ENCODE assay signal across 23 cellular contexts in genomic region chr12:65960820-65961691, GRCh38.
DNase-seq lines count a peak whose midpoint lies in the region; ATAC-seq, FAIRE-seq and TF ChIP-seq lines count a peak whose summit lies in the region.
"Had no signal": no experiment of that assay in that cellular context is flagged by ENCODE, and none has a peak within 500 bp of the region (broad histone marks: within the 10 kb centered on the region; RNA-seq: fewer than 3 reads in every experiment).

No MANE protein-coding gene starts in this region.

- peaks cover 63% of the 10 kb centered on the region for H3K4me1 ChIP-seq in HepG2 (ENCODE audit: insufficient read depth, low read length)
- H3K4me1 ChIP-seq in right lobe of liver = no peaks in the 10 kb centered on the region
- H3K4me1 ChIP-seq in tibial artery = no peaks in the 10 kb centered on the region
- H3K4me1 ChIP-seq: upper lobe of left lung had no signal

- ATAC-seq in HepG2 (peak; percentile 95), right lobe of liver (no peak), HG03378 (IDR thresholded peaks at IDR 0.05; ENCODE audit: unreplicated experiment) (no peak), GM18505 (IDR thresholded peaks at IDR 0.05; ENCODE audit: unreplicated experiment) (no peak)
- ATAC-seq: natural killer cell had no signal

- H3K4me3 ChIP-seq in HepG2 (replicated peaks in 1 of 3; ENCODE audit: insufficient read depth in 1 of 3, low read depth in 2 of 3, low read length in 3 of 3) (peak overlapping the region in 1 of 3 experiments; percentile 13; a peak in 1 of 6 replicates), right lobe of liver (no peak overlapping the region), tibial artery (no peak overlapping the region)
- H3K4me3 ChIP-seq: lung, upper lobe of left lung had no signal

- H3K36me3 Mint-ChIP-seq in brain = no peaks in the 10 kb centered on the region
- H3K36me3 Mint-ChIP-seq: CD4-positive, CD25-positive, alpha-beta regulatory T cell; natural killer cell had no signal

- no peaks in the 10 kb centered on the region for H4K20me1 ChIP-seq in HepG2 (ENCODE audit: insufficient read depth, low read length)

- H3K27me3 ChIP-seq in HepG2 (ENCODE audit: control insufficient read depth in 1 of 2, insufficient read depth in 2 of 2, low read length in 2 of 2) (no peaks in the 10 kb centered on the region), right lobe of liver (no peaks in the 10 kb centered on the region), tibial artery (no peaks in the 10 kb centered on the region)
- H3K27me3 ChIP-seq: upper lobe of left lung had no signal

- 28% methylated on average over 12 of the region's 12 CpGs for WGBS in HepG2 (ENCODE audit: low lambda C conversion rate)
- 43% methylated on average over 12 of the region's 12 CpGs for WGBS in right lobe of liver (ENCODE audit: insufficient coverage, low coverage, low lambda C conversion rate, missing lambda C conversion rate)

- H3K27me3 Mint-ChIP-seq in brain = peaks cover 5% of the 10 kb centered on the region

- H3K36me3 ChIP-seq in HepG2 (replicated peaks in 1 of 2; ENCODE audit: control insufficient read depth in 1 of 2, insufficient read depth in 2 of 2, low read length in 2 of 2) (peaks cover 11 to 32% of the 10 kb centered on the region in 2 experiments), right lobe of liver (no peaks in the 10 kb centered on the region), tibial artery (no peaks in the 10 kb centered on the region)
- H3K36me3 ChIP-seq: upper lobe of left lung had no signal

- TF ChIP-seq POLR2A in HepG2 (IDR thresholded peaks at IDR 0.05; ENCODE audit: insufficient read depth in 1 of 2, low read depth in 2 of 2, low read length in 2 of 2) (no peak), right lobe of liver (IDR thresholded peaks at IDR 0.05) (no peak), GM18505 (IDR thresholded peaks at IDR 0.05; ENCODE audit: borderline replicate concordance, extremely low read depth, insufficient read depth, insufficient read length) (no peak)

- BruUV-seq in HepG2 (replicated peaks; lab: Mats Ljungman, UMichigan) = TSS peak; percentile 87

- peaks cover 40% of the 10 kb centered on the region for H3K4me1 Mint-ChIP-seq in brain
- H3K4me1 Mint-ChIP-seq: CD4-positive, CD25-positive, alpha-beta regulatory T cell had no signal

- POLR2A ChIA-PET in HepG2 (lab: Yijun Ruan, JAX) = interaction anchor here (0.9 to 2.1 kb wide), 9 partner anchors 9 to 137 kb away, joined by 3 to 14 read pairs (median 5); partner anchors contain the start of gene HMGA2

- peak overlapping the region; percentile 38 for H3K9ac ChIP-seq in HepG2 (ENCODE audit: insufficient read depth, low read depth, low read length)

- H3K9me3 ChIP-seq in HepG2 (ENCODE audit: low read length) (no peaks in the 10 kb centered on the region), right lobe of liver (no peaks in the 10 kb centered on the region), tibial artery (no peaks in the 10 kb centered on the region)
- H3K9me3 ChIP-seq: upper lobe of left lung had no signal

- peak overlapping the region; percentile 46 for H3K4me2 ChIP-seq in HepG2 (ENCODE audit: low read depth, low read length)

- CTCF ChIA-PET in HepG2 (lab: Yijun Ruan, JAX; ENCODE audit: low intra/inter-chr PET ratio, low total read pairs) = no interaction called here

- no peaks in the 10 kb centered on the region for H3K79me2 ChIP-seq in HepG2 (ENCODE audit: insufficient read depth, low read length)

- no peaks in the 10 kb centered on the region for H3K9me3 Mint-ChIP-seq in brain
- H3K9me3 Mint-ChIP-seq: natural killer cell had no signal

- TF ChIP-seq EP300 in HepG2 (IDR thresholded peaks at IDR 0.05; ENCODE audit: low read depth in 2 of 2, low read length in 2 of 2) (peak; percentile 68 to 93; a peak in 3 of 4 replicates), HepG2 (CRISPR knock-in tag; IDR thresholded peaks at IDR 0.05; ENCODE audit: borderline replicate concordance) (peak; percentile 88)

- TF ChIP-seq CTCF in HepG2 (CRISPR knock-in tag; IDR thresholded peaks at IDR 0.05) (peak; percentile 10), right lobe of liver (IDR thresholded peaks at IDR 0.05) (no peak), brain (conservative IDR thresholded peaks at IDR 0.05) (no peak), tibial artery (IDR thresholded peaks at IDR 0.05) (no peak)

- no peak overlapping the region for H2AFZ ChIP-seq in HepG2 (ENCODE audit: low read length)

- H3K4me3 Mint-ChIP-seq in brain = peak overlapping the region in 4 of 5 experiments; percentile 19 to 53 (median 34)
- H3K4me3 Mint-ChIP-seq: CD4-positive, CD25-positive, alpha-beta regulatory T cell; natural killer cell had no signal

- H3K27ac Mint-ChIP-seq in brain = peak overlapping the region in 4 of 5 experiments; percentile 15 to 67 (median 48)
- H3K27ac Mint-ChIP-seq: CD4-positive, CD25-positive, alpha-beta regulatory T cell; natural killer cell had no signal

- H3K27ac ChIP-seq in HepG2 (ENCODE audit: extremely low read length, insufficient read depth, low read length) (peak overlapping the region; percentile 76), right lobe of liver (no peak overlapping the region), tibial artery (no peak overlapping the region)
- H3K27ac ChIP-seq: upper lobe of left lung had no signal

- TF ChIP-seq RAD21 in HepG2 (CRISPR knock-in tag; IDR thresholded peaks at IDR 0.05) = no peak

- intact Hi-C loops in HepG2 (cut with micrococcal nuclease; ENCODE audit: unreplicated experiment) = loop anchor here (5.0 to 10.0 kb wide), 3 partner anchors 34 to 136 kb away; partner anchors contain the start of gene HMGA2
- intact Hi-C loops in right lobe of liver (cut with DNase I) = no loop called here
- intact Hi-C loops in tibial artery (cut with DNase I; ENCODE audit: low total_unique reads) = no loop called here

- in situ Hi-C loops in HepG2 (cut with HindIII; ENCODE audit: extremely low pct_ligation_motif_present, low pct_unique_long_range_greater_than_20kb) = no loop called here

- peak; percentile 91 for DNase-seq in HepG2 (ENCODE audit: low spot score)
- DNase-seq in right lobe of liver = no peak
- DNase-seq in left kidney (ENCODE audit: low read depth, low spot score) = peak; percentile 77
- DNase-seq in tibial artery = no peak
- no peak for DNase-seq in AML-193 (lab: John Stamatoyannopoulos, UW)
- DNase-seq: activated CD8-positive, alpha-beta memory T cell treated with anti-CD3 and anti-CD28 coated beads, Interleukin-2, amount 50 U/mL, for 4 hours; activated gamma-delta T cell; CD4-positive, CD25-positive, alpha-beta regulatory T cell; cortex of kidney; DMS79; natural killer cell; NCI-H1436; NCI-H345; NK-92 treated with Interleukin-12 subunit alpha and Interleukin-12 subunit beta, amount 100 ng/mL, for 24 hours; SHP77; stimulated activated CD4-positive, alpha-beta T cell treated with anti-CD3 and anti-CD28 coated beads, Interleukin-15, amount 100 ng/mL, for 24 hours; stimulated activated naive CD4-positive, alpha-beta T cell; upper lobe of left lung had no signal

- peak; percentile 52 for FAIRE-seq in HepG2 (lab: Jason Lieb, UNC)
- FAIRE-seq: A204.1 had no signal

TF ChIP-seq in HepG2, 621 proteins besides CTCF, POLR2A, EP300 and RAD21 (continues in another document):
- TF ChIP-seq ZNF558 (CRISPR knock-in tag; IDR thresholded peaks at IDR 0.05; ENCODE audit: borderline replicate concordance) (no peak), ATM (IDR thresholded peaks at IDR 0.05; ENCODE audit: borderline replicate concordance) (no peak), KLF16 (CRISPR knock-in tag; IDR thresholded peaks at IDR 0.05) (no peak), KAT8 (CRISPR knock-in tag; IDR thresholded peaks at IDR 0.05) (0 out of 2 replicates have a peak, but pooled peaks have one; percentile 43), ZNF18 (CRISPR knock-in tag; IDR thresholded peaks at IDR 0.05; ENCODE audit: insufficient replicate concordance) (no peak), NFIC (IDR thresholded peaks at IDR 0.05; ENCODE audit: low read length) (peak; percentile 92; the same call in 1 of the 2 replicates), IKZF1 (IDR thresholded peaks at IDR 0.05) (no peak), JUN (CRISPR knock-in tag; IDR thresholded peaks at IDR 0.05) (no peak), ZSCAN12 (CRISPR knock-in tag; IDR thresholded peaks at IDR 0.05) (no peak), ZNF737 (CRISPR knock-in tag; IDR thresholded peaks at IDR 0.05; ENCODE audit: borderline replicate concordance) (no peak), ZBTB37 (CRISPR knock-in tag; IDR thresholded peaks at IDR 0.05) (no peak), HDAC6 (IDR thresholded peaks at IDR 0.05; ENCODE audit: low read depth, low read length) (no peak), ZNF510 (CRISPR knock-in tag; IDR thresholded peaks at IDR 0.05; ENCODE audit: low read depth) (no peak), ZNF17 (CRISPR knock-in tag; IDR thresholded peaks at IDR 0.05) (no peak), NFATC3 (CRISPR knock-in tag; IDR thresholded peaks at IDR 0.05) (no peak)

Comparison
In these comparisons a context has a peak if more than half of its experiments do, and no peak if none do; other contexts are left out.
1. DNase-seq: peak in HepG2 (single experiment) and left kidney (single experiment); none in right lobe of liver (0 of 3), tibial artery (0 of 2) and AML-193 (0 of 2).